Comparison of ENCODE assay signal across 21 cellular contexts in the genomic region with DNA sequence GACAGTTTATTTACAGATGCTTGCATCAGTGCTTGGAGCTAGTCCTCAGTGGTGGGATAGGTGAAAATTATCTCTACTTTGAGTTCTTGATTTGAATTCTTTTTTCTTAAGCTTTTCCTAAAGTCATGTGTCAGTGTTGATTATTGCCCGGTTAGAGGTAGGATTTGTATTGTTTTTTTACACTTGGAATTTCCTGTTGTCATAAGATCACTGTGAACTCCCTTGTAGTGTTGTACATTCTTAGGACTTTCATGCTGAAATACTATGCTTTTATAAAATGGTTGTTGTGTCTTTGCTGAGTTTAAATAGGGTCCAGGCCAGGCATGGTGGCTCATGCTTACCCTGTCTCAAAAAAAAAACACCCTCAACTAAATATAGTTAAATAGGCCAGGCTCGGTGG. TPM values are rescaled to one million over a fixed set of nuclear protein-coding genes. Genes with fewer than 3 reads are reported as not detected.
DNase-seq lines count a peak whose midpoint lies in the region; ATAC-seq, FAIRE-seq and TF ChIP-seq lines count a peak whose summit lies in the region.
"Had no signal": no experiment of that assay in that cellular context is flagged by ENCODE, and none has a peak within 500 bp of the region (broad histone marks: within the 10 kb centered on the region; RNA-seq: fewer than 3 reads in every experiment).

No MANE protein-coding gene starts in this region.

- H3K4me1 Mint-ChIP-seq in activated CD8-positive, alpha-beta T cell treated with anti-CD3 and anti-CD28 coated beads for 36 hours (ENCODE audit: low read depth): peaks cover 4% of the 10 kb centered on the region
- H3K4me1 Mint-ChIP-seq in activated CD8-positive, alpha-beta T cell treated with anti-CD3 and anti-CD28 coated beads, Interleukin-2, amount 10 ng/mL, durations not matched to agents 7 days and 5 days (ENCODE audit: low read depth): peaks cover 1% of the 10 kb centered on the region
- peaks cover 3% of the 10 kb centered on the region for H3K4me1 Mint-ChIP-seq in activated T-helper 2 cell treated with anti-CD3 and anti-CD28 coated beads, Interferon-gamma antibody, Interleukin-2, Interleukin-4, amounts not matched to agents 10 μg/mL and 5 μg/mL and 100 μg/mL, durations not matched to agents 14 hours and 24 hours and 36 hours (ENCODE audit: low read depth)

- no peak for DNase-seq in activated CD8-positive, alpha-beta T cell treated with anti-CD3 and anti-CD28 coated beads for 36 hours
- no peak for DNase-seq in activated CD8-positive, alpha-beta T cell treated with anti-CD3 and anti-CD28 coated beads, Interleukin-2, amount 10 ng/mL, durations not matched to agents 7 days and 5 days
- no peak for DNase-seq in activated T-helper 2 cell treated with anti-CD3 and anti-CD28 coated beads, Interferon-gamma antibody, Interleukin-2, Interleukin-4, amounts not matched to agents 10 μg/mL and 5 μg/mL and 100 μg/mL, durations not matched to agents 14 hours and 24 hours and 36 hours (ENCODE audit: low spot score)
- DNase-seq in fibroblast of pulmonary artery (ENCODE audit: low read depth) (peak; percentile 42), renal cortical epithelial cell (ENCODE audit: low read depth) (peak; percentile 41), GM12891 (ENCODE audit: insufficient read length, low spot score) (no peak)
- DNase-seq: 8988T; CD8-positive, alpha-beta T cell; DMS79 treated with DMSO at 0.1 percent for 48 hours; GM23248; HCEC 1CT; KBM-7; MV-4-11; NCI-H1417; NCI-H187 treated with DMSO at 0.1 percent for 48 hours; NCI-H345; NCI-H69; OCI-M1; RPMI8226 had no signal

- H3K27me3 Mint-ChIP-seq in activated CD8-positive, alpha-beta T cell treated with anti-CD3 and anti-CD28 coated beads for 36 hours: no peaks in the 10 kb centered on the region
- H3K27me3 Mint-ChIP-seq in activated CD8-positive, alpha-beta T cell treated with anti-CD3 and anti-CD28 coated beads, Interleukin-2, amount 10 ng/mL, durations not matched to agents 7 days and 5 days (ENCODE audit: low read depth): no peaks in the 10 kb centered on the region
- no peaks in the 10 kb centered on the region for H3K27me3 Mint-ChIP-seq in activated T-helper 2 cell treated with anti-CD3 and anti-CD28 coated beads, Interferon-gamma antibody, Interleukin-2, Interleukin-4, amounts not matched to agents 10 μg/mL and 5 μg/mL and 100 μg/mL, durations not matched to agents 14 hours and 24 hours and 36 hours (ENCODE audit: low read depth)

- no peak for TF ChIP-seq POLR2A in GM12891 (IDR thresholded peaks at IDR 0.05; ENCODE audit: low read depth, low read length)

- H3K4me3 ChIP-seq in fibroblast of pulmonary artery (replicated peaks; ENCODE audit: low read depth, low read length): no peak overlapping the region
- H3K4me3 ChIP-seq: GM23248 had no signal

- TF ChIP-seq CTCF in activated CD8-positive, alpha-beta T cell treated with anti-CD3 and anti-CD28 coated beads for 36 hours (IDR thresholded peaks at IDR 0.05): no peak
- TF ChIP-seq CTCF in fibroblast of pulmonary artery (IDR thresholded peaks at IDR 0.05; ENCODE audit: low read length, missing control alignments): no peak

- POLR2A ChIA-PET in activated CD8-positive, alpha-beta T cell treated with anti-CD3 and anti-CD28 coated beads for 36 hours (lab: Charles Lee): interaction anchor here (0.6 to 1.8 kb wide), 6 partner anchors 9 to 105 kb away, joined by 3 to 6 read pairs (median 4); no protein-coding TSS in a partner anchor
- POLR2A ChIA-PET in activated CD8-positive, alpha-beta T cell treated with anti-CD3 and anti-CD28 coated beads, Interleukin-2, amount 10 ng/mL, durations not matched to agents 7 days and 5 days (lab: Charles Lee): interaction anchor here (1.4 kb wide), 1 partner anchor 19 kb away, joined by 3 read pairs; no protein-coding TSS in a partner anchor

- H3K27ac Mint-ChIP-seq in activated CD8-positive, alpha-beta T cell treated with anti-CD3 and anti-CD28 coated beads for 36 hours: peak overlapping the region; percentile 17
- H3K27ac Mint-ChIP-seq in activated CD8-positive, alpha-beta T cell treated with anti-CD3 and anti-CD28 coated beads, Interleukin-2, amount 10 ng/mL, durations not matched to agents 7 days and 5 days: no peak overlapping the region
- H3K27ac Mint-ChIP-seq in activated T-helper 2 cell treated with anti-CD3 and anti-CD28 coated beads, Interferon-gamma antibody, Interleukin-2, Interleukin-4, amounts not matched to agents 10 μg/mL and 5 μg/mL and 100 μg/mL, durations not matched to agents 14 hours and 24 hours and 36 hours: peak overlapping the region; percentile 24
- H3K27ac Mint-ChIP-seq: CD8-positive, alpha-beta T cell had no signal

- no peak overlapping the region for H3K4me3 Mint-ChIP-seq in activated CD8-positive, alpha-beta T cell treated with anti-CD3 and anti-CD28 coated beads for 36 hours
- H3K4me3 Mint-ChIP-seq in activated CD8-positive, alpha-beta T cell treated with anti-CD3 and anti-CD28 coated beads, Interleukin-2, amount 10 ng/mL, durations not matched to agents 7 days and 5 days: no peak overlapping the region
- H3K4me3 Mint-ChIP-seq in activated T-helper 2 cell treated with anti-CD3 and anti-CD28 coated beads, Interferon-gamma antibody, Interleukin-2, Interleukin-4, amounts not matched to agents 10 μg/mL and 5 μg/mL and 100 μg/mL, durations not matched to agents 14 hours and 24 hours and 36 hours (ENCODE audit: low read depth): no peak overlapping the region
- H3K4me3 Mint-ChIP-seq: CD8-positive, alpha-beta T cell had no signal

- CTCF ChIA-PET in activated CD8-positive, alpha-beta T cell treated with anti-CD3 and anti-CD28 coated beads for 36 hours (lab: Charles Lee): interaction anchor here (0.7 to 1.2 kb wide), 2 partner anchors 17 to 61 kb away, joined by 3 read pairs; no protein-coding TSS in a partner anchor
- CTCF ChIA-PET in activated CD8-positive, alpha-beta T cell treated with anti-CD3 and anti-CD28 coated beads, Interleukin-2, amount 10 ng/mL, durations not matched to agents 7 days and 5 days (lab: Charles Lee): no interaction called here

- H3K9me3 Mint-ChIP-seq in activated CD8-positive, alpha-beta T cell treated with anti-CD3 and anti-CD28 coated beads for 36 hours: no peaks in the 10 kb centered on the region
- H3K9me3 Mint-ChIP-seq in activated CD8-positive, alpha-beta T cell treated with anti-CD3 and anti-CD28 coated beads, Interleukin-2, amount 10 ng/mL, durations not matched to agents 7 days and 5 days (ENCODE audit: insufficient read depth): no peaks in the 10 kb centered on the region
- no peaks in the 10 kb centered on the region for H3K9me3 Mint-ChIP-seq in activated T-helper 2 cell treated with anti-CD3 and anti-CD28 coated beads, Interferon-gamma antibody, Interleukin-2, Interleukin-4, amounts not matched to agents 10 μg/mL and 5 μg/mL and 100 μg/mL, durations not matched to agents 14 hours and 24 hours and 36 hours
- H3K9me3 Mint-ChIP-seq: CD8-positive, alpha-beta T cell had no signal

- intact Hi-C loops in activated CD8-positive, alpha-beta T cell treated with anti-CD3 and anti-CD28 coated beads for 36 hours (cut with micrococcal nuclease): no loop called here
- intact Hi-C loops in activated T-helper 2 cell treated with anti-CD3 and anti-CD28 coated beads, Interferon-gamma antibody, Interleukin-2, Interleukin-4, amounts not matched to agents 10 μg/mL and 5 μg/mL and 100 μg/mL, durations not matched to agents 14 hours and 24 hours and 36 hours (cut with micrococcal nuclease): no loop called here

- H3K36me3 Mint-ChIP-seq in activated CD8-positive, alpha-beta T cell treated with anti-CD3 and anti-CD28 coated beads for 36 hours (ENCODE audit: low read depth): peaks cover 28% of the 10 kb centered on the region
- peaks cover 29% of the 10 kb centered on the region for H3K36me3 Mint-ChIP-seq in activated CD8-positive, alpha-beta T cell treated with anti-CD3 and anti-CD28 coated beads, Interleukin-2, amount 10 ng/mL, durations not matched to agents 7 days and 5 days (ENCODE audit: low read depth)
- peaks cover 43% of the 10 kb centered on the region for H3K36me3 Mint-ChIP-seq in activated T-helper 2 cell treated with anti-CD3 and anti-CD28 coated beads, Interferon-gamma antibody, Interleukin-2, Interleukin-4, amounts not matched to agents 10 μg/mL and 5 μg/mL and 100 μg/mL, durations not matched to agents 14 hours and 24 hours and 36 hours (ENCODE audit: low read depth)

- no peak for ATAC-seq in activated CD8-positive, alpha-beta T cell treated with anti-CD3 and anti-CD28 coated beads for 36 hours
- no peak for ATAC-seq in activated CD8-positive, alpha-beta T cell treated with anti-CD3 and anti-CD28 coated beads, Interleukin-2, amount 10 ng/mL, durations not matched to agents 7 days and 5 days
- ATAC-seq in HG02642 (IDR thresholded peaks at IDR 0.05; ENCODE audit: poor library complexity, unreplicated experiment): no peak
- ATAC-seq in HG03039 (IDR thresholded peaks at IDR 0.05; ENCODE audit: unreplicated experiment): no peak
- ATAC-seq: CD8-positive, alpha-beta T cell had no signal

- FAIRE-seq in GM12891 (lab: Jason Lieb, UNC): no peak

TF ChIP-seq in GM12891, 5 proteins besides CTCF, POLR2A, EP300 and RAD21:
- TF ChIP-seq SPI1 (IDR thresholded peaks at IDR 0.05; ENCODE audit: low read depth, low read length): no peak
- no peak for TF ChIP-seq POLR2AphosphoS5 (IDR thresholded peaks at IDR 0.05; ENCODE audit: low read depth, low read length)
- no peak for TF ChIP-seq POU2F2 (IDR thresholded peaks at IDR 0.05; ENCODE audit: low read depth, low read length)
- TF ChIP-seq TAF1 (IDR thresholded peaks at IDR 0.05; ENCODE audit: low read depth, low read length): no peak
- TF ChIP-seq PAX5 (IDR thresholded peaks at IDR 0.05; ENCODE audit: insufficient read depth, low read length, severe bottlenecking): no peak
TF ChIP-seq in GM12891: peak in this region for 0.

RNA-seq across cellular contexts. Expression of a gene that starts 20.3 kb away (rescaled TPM):
- 100 to 1,000 TPM; 129 to 137 TPM for total RNA-seq in activated CD8-positive, alpha-beta T cell treated with anti-CD3 and anti-CD28 coated beads for 36 hours
- 10 to 100 TPM; 91.7 to 97.4 TPM for total RNA-seq in activated CD8-positive, alpha-beta T cell treated with anti-CD3 and anti-CD28 coated beads, Interleukin-2, amount 10 ng/mL, durations not matched to agents 7 days and 5 days
- 141 and 145 TPM in 2 replicates for total RNA-seq in activated T-helper 2 cell treated with anti-CD3 and anti-CD28 coated beads, Interferon-gamma antibody, Interleukin-2, Interleukin-4, amounts not matched to agents 10 μg/mL and 5 μg/mL and 100 μg/mL, durations not matched to agents 14 hours and 24 hours and 36 hours
- total RNA-seq in renal cortical epithelial cell: 27.1 and 54.8 TPM in 2 replicates
- 31.3 TPM for polyA plus RNA-seq in GM12891 (2012; ENCODE audit: low read depth, missing spikeins)

Comparison
In these comparisons a context has a peak if more than half of its experiments do, and no peak if none do; other contexts are left out.
1. DNase-seq: peak in fibroblast of pulmonary artery (single experiment) and renal cortical epithelial cell (single experiment); none in activated CD8-positive, alpha-beta T cell treated with anti-CD3 and anti-CD28 coated beads for 36 hours (single experiment), activated CD8-positive, alpha-beta T cell treated with anti-CD3 and anti-CD28 coated beads, Interleukin-2, amount 10 ng/mL, durations not matched to agents 7 days and 5 days (single experiment), activated T-helper 2 cell treated with anti-CD3 and anti-CD28 coated beads, Interferon-gamma antibody, Interleukin-2, Interleukin-4, amounts not matched to agents 10 μg/mL and 5 μg/mL and 100 μg/mL, durations not matched to agents 14 hours and 24 hours and 36 hours (single experiment) and GM12891 (single experiment).